Comparison of ENCODE assay signal across 1 cellular context in the genomic region with DNA sequence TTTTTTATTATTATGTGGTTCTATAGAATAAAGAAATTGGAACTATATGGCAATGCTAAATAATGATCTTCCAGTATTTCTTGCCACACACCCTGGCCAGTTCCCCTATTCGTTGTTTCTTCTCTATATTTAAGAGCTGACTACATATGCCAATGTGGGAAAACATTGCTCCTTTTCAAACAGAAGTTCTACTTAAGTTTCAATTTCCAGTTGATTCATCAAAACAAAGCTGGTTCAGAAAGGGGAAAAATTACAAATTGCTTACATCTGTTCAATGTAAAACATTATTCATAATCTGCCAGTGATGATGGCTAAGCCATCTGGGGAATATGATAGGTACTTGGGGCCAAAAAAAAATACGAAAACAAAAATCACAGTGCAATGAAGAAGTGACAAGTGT.
TF ChIP-seq lines count a peak whose summit lies in the region.

No MANE protein-coding gene starts in this region.

TF ChIP-seq in GM12878, 131 proteins besides CTCF, POLR2A, EP300 and RAD21 (continued from another document):
- TF ChIP-seq DPF2 (IDR thresholded peaks at IDR 0.05): no peak
- peak; percentile 75 to 76 for TF ChIP-seq IKZF2 (IDR thresholded peaks at IDR 0.05)
- no peak for TF ChIP-seq NFXL1 (IDR thresholded peaks at IDR 0.05; ENCODE audit: borderline replicate concordance)
- peak; percentile 66; the same call in 1 of the 2 replicates for TF ChIP-seq FOXM1 (IDR thresholded peaks at IDR 0.05; ENCODE audit: low read depth, low read length)
- TF ChIP-seq RUNX3 (IDR thresholded peaks at IDR 0.05; ENCODE audit: low read length): no peak; the same call in 1 of the 2 replicates
- TF ChIP-seq, protein P1, sequence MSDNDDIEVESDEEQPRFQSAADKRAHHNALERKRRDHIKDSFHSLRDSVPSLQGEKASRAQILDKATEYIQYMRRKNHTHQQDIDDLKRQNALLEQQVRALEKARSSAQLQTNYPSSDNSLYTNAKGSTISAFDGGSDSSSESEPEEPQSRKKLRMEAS (IDR thresholded peaks at IDR 0.05; ENCODE audit: low read depth, low read length): no peak
- TF ChIP-seq, protein P2, sequence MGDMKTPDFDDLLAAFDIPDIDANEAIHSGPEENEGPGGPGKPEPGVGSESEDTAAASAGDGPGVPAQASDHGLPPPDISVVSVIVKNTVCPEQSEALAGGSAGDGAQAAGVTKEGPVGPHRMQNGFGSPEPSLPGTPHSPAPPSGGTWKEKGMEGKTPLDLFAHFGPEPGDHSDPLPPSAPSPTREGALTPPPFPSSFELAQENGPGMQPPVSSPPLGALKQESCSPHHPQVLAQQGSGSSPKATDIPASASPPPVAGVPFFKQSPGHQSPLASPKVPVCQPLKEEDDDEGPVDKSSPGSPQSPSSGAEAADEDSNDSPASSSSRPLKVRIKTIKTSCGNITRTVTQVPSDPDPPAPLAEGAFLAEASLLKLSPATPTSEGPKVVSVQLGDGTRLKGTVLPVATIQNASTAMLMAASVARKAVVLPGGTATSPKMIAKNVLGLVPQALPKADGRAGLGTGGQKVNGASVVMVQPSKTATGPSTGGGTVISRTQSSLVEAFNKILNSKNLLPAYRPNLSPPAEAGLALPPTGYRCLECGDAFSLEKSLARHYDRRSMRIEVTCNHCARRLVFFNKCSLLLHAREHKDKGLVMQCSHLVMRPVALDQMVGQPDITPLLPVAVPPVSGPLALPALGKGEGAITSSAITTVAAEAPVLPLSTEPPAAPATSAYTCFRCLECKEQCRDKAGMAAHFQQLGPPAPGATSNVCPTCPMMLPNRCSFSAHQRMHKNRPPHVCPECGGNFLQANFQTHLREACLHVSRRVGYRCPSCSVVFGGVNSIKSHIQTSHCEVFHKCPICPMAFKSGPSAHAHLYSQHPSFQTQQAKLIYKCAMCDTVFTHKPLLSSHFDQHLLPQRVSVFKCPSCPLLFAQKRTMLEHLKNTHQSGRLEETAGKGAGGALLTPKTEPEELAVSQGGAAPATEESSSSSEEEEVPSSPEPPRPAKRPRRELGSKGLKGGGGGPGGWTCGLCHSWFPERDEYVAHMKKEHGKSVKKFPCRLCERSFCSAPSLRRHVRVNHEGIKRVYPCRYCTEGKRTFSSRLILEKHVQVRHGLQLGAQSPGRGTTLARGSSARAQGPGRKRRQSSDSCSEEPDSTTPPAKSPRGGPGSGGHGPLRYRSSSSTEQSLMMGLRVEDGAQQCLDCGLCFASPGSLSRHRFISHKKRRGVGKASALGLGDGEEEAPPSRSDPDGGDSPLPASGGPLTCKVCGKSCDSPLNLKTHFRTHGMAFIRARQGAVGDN (IDR thresholded peaks at IDR 0.05): peak; percentile 69
- TF ChIP-seq EED (IDR thresholded peaks at IDR 0.05; ENCODE audit: low read depth): peak; percentile 42; the same call in 1 of the 2 replicates
- no peak for TF ChIP-seq PML (IDR thresholded peaks at IDR 0.05; ENCODE audit: low read length)
- peak; percentile 80 for TF ChIP-seq ZNF24 (IDR thresholded peaks at IDR 0.05)
- TF ChIP-seq ATF7 (IDR thresholded peaks at IDR 0.05; ENCODE audit: low read depth): peak; percentile 36
- TF ChIP-seq NFIC (IDR thresholded peaks at IDR 0.05; ENCODE audit: low read depth, low read length): peak; percentile 55; the same call in 1 of the 2 replicates
- TF ChIP-seq NBN (IDR thresholded peaks at IDR 0.05): peak; percentile 45; the same call in 1 of the 2 replicates
- TF ChIP-seq, protein P3, sequence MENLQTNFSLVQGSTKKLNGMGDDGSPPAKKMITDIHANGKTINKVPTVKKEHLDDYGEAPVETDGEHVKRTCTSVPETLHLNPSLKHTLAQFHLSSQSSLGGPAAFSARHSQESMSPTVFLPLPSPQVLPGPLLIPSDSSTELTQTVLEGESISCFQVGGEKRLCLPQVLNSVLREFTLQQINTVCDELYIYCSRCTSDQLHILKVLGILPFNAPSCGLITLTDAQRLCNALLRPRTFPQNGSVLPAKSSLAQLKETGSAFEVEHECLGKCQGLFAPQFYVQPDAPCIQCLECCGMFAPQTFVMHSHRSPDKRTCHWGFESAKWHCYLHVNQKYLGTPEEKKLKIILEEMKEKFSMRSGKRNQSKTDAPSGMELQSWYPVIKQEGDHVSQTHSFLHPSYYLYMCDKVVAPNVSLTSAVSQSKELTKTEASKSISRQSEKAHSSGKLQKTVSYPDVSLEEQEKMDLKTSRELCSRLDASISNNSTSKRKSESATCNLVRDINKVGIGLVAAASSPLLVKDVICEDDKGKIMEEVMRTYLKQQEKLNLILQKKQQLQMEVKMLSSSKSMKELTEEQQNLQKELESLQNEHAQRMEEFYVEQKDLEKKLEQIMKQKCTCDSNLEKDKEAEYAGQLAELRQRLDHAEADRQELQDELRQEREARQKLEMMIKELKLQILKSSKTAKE (IDR thresholded peaks at IDR 0.05; ENCODE audit: low read depth, poor library complexity, severe bottlenecking): peak; percentile 32
- TF ChIP-seq, protein P4, sequence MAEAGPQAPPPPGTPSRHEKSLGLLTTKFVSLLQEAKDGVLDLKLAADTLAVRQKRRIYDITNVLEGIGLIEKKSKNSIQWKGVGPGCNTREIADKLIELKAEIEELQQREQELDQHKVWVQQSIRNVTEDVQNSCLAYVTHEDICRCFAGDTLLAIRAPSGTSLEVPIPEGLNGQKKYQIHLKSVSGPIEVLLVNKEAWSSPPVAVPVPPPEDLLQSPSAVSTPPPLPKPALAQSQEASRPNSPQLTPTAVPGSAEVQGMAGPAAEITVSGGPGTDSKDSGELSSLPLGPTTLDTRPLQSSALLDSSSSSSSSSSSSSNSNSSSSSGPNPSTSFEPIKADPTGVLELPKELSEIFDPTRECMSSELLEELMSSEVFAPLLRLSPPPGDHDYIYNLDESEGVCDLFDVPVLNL (IDR thresholded peaks at IDR 0.05; ENCODE audit: low read depth, low read length): no peak
- TF ChIP-seq MYC (IDR thresholded peaks at IDR 0.05; ENCODE audit: insufficient read depth, insufficient read length, insufficient replicate concordance, low read length, severe bottlenecking): no peak
- TF ChIP-seq MTA3 (IDR thresholded peaks at IDR 0.05; ENCODE audit: borderline replicate concordance, low read length): no peak
- TF ChIP-seq RFX5 (IDR thresholded peaks at IDR 0.05; ENCODE audit: low read depth, low read length): no peak
- no peak for TF ChIP-seq CHD4 (IDR thresholded peaks at IDR 0.05)
- TF ChIP-seq JUNB (IDR thresholded peaks at IDR 0.05): peak; percentile 75
- TF ChIP-seq MEF2A (IDR thresholded peaks at IDR 0.05; ENCODE audit: insufficient read depth, low read depth, low read length): 0 out of 2 replicates have a peak, but pooled peaks have one; percentile 30
- no peak for TF ChIP-seq BHLHE40 (IDR thresholded peaks at IDR 0.05; ENCODE audit: borderline replicate concordance in 1 of 2, low read depth in 2 of 2, low read length in 1 of 2)
- no peak for TF ChIP-seq HCFC1 (IDR thresholded peaks at IDR 0.05; ENCODE audit: low read length)
- TF ChIP-seq CBFB (IDR thresholded peaks at IDR 0.05; ENCODE audit: low read depth): no peak
- TF ChIP-seq, protein P5, sequence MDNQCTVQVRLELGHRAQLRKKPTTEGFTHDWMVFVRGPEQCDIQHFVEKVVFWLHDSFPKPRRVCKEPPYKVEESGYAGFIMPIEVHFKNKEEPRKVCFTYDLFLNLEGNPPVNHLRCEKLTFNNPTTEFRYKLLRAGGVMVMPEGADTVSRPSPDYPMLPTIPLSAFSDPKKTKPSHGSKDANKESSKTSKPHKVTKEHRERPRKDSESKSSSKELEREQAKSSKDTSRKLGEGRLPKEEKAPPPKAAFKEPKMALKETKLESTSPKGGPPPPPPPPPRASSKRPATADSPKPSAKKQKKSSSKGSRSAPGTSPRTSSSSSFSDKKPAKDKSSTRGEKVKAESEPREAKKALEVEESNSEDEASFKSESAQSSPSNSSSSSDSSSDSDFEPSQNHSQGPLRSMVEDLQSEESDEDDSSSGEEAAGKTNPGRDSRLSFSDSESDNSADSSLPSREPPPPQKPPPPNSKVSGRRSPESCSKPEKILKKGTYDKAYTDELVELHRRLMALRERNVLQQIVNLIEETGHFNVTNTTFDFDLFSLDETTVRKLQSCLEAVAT (IDR thresholded peaks at IDR 0.05): 0 out of 2 replicates have a peak, but pooled peaks have one; percentile 10
- TF ChIP-seq, protein P6, sequence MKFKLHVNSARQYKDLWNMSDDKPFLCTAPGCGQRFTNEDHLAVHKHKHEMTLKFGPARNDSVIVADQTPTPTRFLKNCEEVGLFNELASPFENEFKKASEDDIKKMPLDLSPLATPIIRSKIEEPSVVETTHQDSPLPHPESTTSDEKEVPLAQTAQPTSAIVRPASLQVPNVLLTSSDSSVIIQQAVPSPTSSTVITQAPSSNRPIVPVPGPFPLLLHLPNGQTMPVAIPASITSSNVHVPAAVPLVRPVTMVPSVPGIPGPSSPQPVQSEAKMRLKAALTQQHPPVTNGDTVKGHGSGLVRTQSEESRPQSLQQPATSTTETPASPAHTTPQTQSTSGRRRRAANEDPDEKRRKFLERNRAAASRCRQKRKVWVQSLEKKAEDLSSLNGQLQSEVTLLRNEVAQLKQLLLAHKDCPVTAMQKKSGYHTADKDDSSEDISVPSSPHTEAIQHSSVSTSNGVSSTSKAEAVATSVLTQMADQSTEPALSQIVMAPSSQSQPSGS (IDR thresholded peaks at IDR 0.05; ENCODE audit: low read length): peak; percentile 54
- TF ChIP-seq SREBF2 (IDR thresholded peaks at IDR 0.05; ENCODE audit: low read length): no peak
- no peak for TF ChIP-seq CREB1 (IDR thresholded peaks at IDR 0.05; ENCODE audit: low read depth)
- TF ChIP-seq SPI1 (IDR thresholded peaks at IDR 0.05; ENCODE audit: borderline replicate concordance, insufficient read depth, low read depth, low read length): peak; percentile 60
- TF ChIP-seq, protein P7, sequence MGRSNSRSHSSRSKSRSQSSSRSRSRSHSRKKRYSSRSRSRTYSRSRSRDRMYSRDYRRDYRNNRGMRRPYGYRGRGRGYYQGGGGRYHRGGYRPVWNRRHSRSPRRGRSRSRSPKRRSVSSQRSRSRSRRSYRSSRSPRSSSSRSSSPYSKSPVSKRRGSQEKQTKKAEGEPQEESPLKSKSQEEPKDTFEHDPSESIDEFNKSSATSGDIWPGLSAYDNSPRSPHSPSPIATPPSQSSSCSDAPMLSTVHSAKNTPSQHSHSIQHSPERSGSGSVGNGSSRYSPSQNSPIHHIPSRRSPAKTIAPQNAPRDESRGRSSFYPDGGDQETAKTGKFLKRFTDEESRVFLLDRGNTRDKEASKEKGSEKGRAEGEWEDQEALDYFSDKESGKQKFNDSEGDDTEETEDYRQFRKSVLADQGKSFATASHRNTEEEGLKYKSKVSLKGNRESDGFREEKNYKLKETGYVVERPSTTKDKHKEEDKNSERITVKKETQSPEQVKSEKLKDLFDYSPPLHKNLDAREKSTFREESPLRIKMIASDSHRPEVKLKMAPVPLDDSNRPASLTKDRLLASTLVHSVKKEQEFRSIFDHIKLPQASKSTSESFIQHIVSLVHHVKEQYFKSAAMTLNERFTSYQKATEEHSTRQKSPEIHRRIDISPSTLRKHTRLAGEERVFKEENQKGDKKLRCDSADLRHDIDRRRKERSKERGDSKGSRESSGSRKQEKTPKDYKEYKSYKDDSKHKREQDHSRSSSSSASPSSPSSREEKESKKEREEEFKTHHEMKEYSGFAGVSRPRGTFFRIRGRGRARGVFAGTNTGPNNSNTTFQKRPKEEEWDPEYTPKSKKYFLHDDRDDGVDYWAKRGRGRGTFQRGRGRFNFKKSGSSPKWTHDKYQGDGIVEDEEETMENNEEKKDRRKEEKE (IDR thresholded peaks at IDR 0.05): no peak
- TF ChIP-seq, protein P8, sequence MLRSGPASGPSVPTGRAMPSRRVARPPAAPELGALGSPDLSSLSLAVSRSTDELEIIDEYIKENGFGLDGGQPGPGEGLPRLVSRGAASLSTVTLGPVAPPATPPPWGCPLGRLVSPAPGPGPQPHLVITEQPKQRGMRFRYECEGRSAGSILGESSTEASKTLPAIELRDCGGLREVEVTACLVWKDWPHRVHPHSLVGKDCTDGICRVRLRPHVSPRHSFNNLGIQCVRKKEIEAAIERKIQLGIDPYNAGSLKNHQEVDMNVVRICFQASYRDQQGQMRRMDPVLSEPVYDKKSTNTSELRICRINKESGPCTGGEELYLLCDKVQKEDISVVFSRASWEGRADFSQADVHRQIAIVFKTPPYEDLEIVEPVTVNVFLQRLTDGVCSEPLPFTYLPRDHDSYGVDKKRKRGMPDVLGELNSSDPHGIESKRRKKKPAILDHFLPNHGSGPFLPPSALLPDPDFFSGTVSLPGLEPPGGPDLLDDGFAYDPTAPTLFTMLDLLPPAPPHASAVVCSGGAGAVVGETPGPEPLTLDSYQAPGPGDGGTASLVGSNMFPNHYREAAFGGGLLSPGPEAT (IDR thresholded peaks at IDR 0.05; ENCODE audit: low read depth): peak; percentile 62; the same call in 1 of the 2 replicates
